Comparison of ENCODE assay signal across 31 cellular contexts in genomic region chr9:880725-881124, GRCh38. TPM values are rescaled to one million over a fixed set of nuclear protein-coding genes. Genes with fewer than 3 reads are reported as not detected.
A peak's percentile ranks its signal among the peaks of the same experiment; 100 is the strongest.
DNase-seq lines count a peak whose midpoint lies in the region; ATAC-seq and TF ChIP-seq lines count a peak whose summit lies in the region.
"Had no signal": no experiment of that assay in that cellular context is flagged by ENCODE, and none has a peak within 500 bp of the region (broad histone marks: within the 10 kb centered on the region; RNA-seq: fewer than 3 reads in every experiment).

No MANE protein-coding gene starts in this region.

- WGBS in H9 (ENCODE audit: extremely low coverage, insufficient read length, low lambda C conversion rate), result no CpG with 5 or more reads among the region's 7 CpGs

- peak; percentile 8 for DNase-seq in activated CD4-positive, alpha-beta T cell treated with anti-CD3 and anti-CD28 coated beads, Interleukin-2, amount 10 ng/mL, durations not matched to agents 7 days and 5 days
- DNase-seq in activated CD4-positive, alpha-beta T cell treated with anti-CD3 and anti-CD28 coated beads, Interleukin-2, amount 50 U/mL, for 4 hours, result no peak
- DNase-seq in activated naive CD8-positive, alpha-beta T cell treated with anti-CD3 and anti-CD28 coated beads, Interleukin-2, amount 50 U/mL, for 24 hours, result peak; percentile 14
- peak; percentile 8 for DNase-seq in stimulated activated CD8-positive, alpha-beta memory T cell treated with anti-CD3 and anti-CD28 coated beads, Interleukin-4, amount 100 ng/mL, for 24 hours (ENCODE audit: low read depth)
- DNase-seq in H9 (no peak), putamen (ENCODE audit: low spot score) (no peak)
- DNase-seq in effector memory CD4-positive, alpha-beta T cell, result no peak
- DNase-seq: activated B cell treated with CpG ODN at 0.5 μM for 24 hours; activated CD4-positive, alpha-beta memory T cell treated with anti-CD3 and anti-CD28 coated beads, Interleukin-2, amount 10 ng/mL, durations not matched to agents 7 days and 5 days; activated T-cell treated with anti-CD3 and anti-CD28 coated beads, Interleukin-2, amount 50 U/mL, for 48 hours; central memory CD4-positive, alpha-beta T cell; DND-41; KBM-7; left lung; MG63; NCI-H1417; NCI-H2029 treated with DMSO at 0.1 percent for 48 hours; NCI-H2227 treated with DMSO at 0.1 percent for 48 hours; T-cell had no signal

- H3K9ac ChIP-seq in H9 (ENCODE audit: extremely low read depth, insufficient read length, low read length), result no peak overlapping the region

- H3K14ac ChIP-seq in H9 (ENCODE audit: insufficient read depth, low read length), result no peak overlapping the region

- TF ChIP-seq CTCF in H9 (conservative IDR thresholded peaks at IDR 0.05), result no peak

- H4K91ac ChIP-seq in H9 (ENCODE audit: insufficient read length, low read depth, low read length), result no peak overlapping the region

- no peak overlapping the region for H3K27ac ChIP-seq in H9 (ENCODE audit: insufficient read length, low read depth, low read length)
- H3K27ac ChIP-seq in effector memory CD4-positive, alpha-beta T cell (ENCODE audit: insufficient read depth, low read length, poor library complexity, severe bottlenecking), result no peak overlapping the region
- H3K27ac ChIP-seq: left lung, prostate gland, tibial nerve had no signal

- H3K27me3 Mint-ChIP-seq in activated CD4-positive, alpha-beta T cell treated with anti-CD3 and anti-CD28 coated beads, Interleukin-2, amount 10 ng/mL, durations not matched to agents 7 days and 5 days, result peaks cover 15% of the 10 kb centered on the region
- H3K27me3 Mint-ChIP-seq in activated naive CD8-positive, alpha-beta T cell treated with anti-CD3 and anti-CD28 coated beads, Interleukin-2, amount 50 U/mL, for 24 hours, result peaks cover 54% of the 10 kb centered on the region
- peaks cover 70% of the 10 kb centered on the region for H3K27me3 Mint-ChIP-seq in H9 (ENCODE audit: low read depth)

- H3K4me1 ChIP-seq in H9 (ENCODE audit: insufficient read depth, low read length), result no peaks in the 10 kb centered on the region
- H3K4me1 ChIP-seq in effector memory CD4-positive, alpha-beta T cell (ENCODE audit: control insufficient read depth, insufficient read depth, low read length, poor library complexity, severe bottlenecking), result no peaks in the 10 kb centered on the region
- H3K4me1 ChIP-seq: left lung, prostate gland, tibial nerve had no signal

- no peak overlapping the region for H3K18ac ChIP-seq in H9 (ENCODE audit: insufficient read length, low read depth, low read length)

- H3K36me3 Mint-ChIP-seq in activated CD4-positive, alpha-beta T cell treated with anti-CD3 and anti-CD28 coated beads, Interleukin-2, amount 10 ng/mL, durations not matched to agents 7 days and 5 days (ENCODE audit: low read depth), result no peaks in the 10 kb centered on the region
- no peaks in the 10 kb centered on the region for H3K36me3 Mint-ChIP-seq in activated naive CD8-positive, alpha-beta T cell treated with anti-CD3 and anti-CD28 coated beads, Interleukin-2, amount 50 U/mL, for 24 hours (ENCODE audit: low read depth)
- no peaks in the 10 kb centered on the region for H3K36me3 Mint-ChIP-seq in H9 (ENCODE audit: insufficient read depth in 1 of 3, low read depth in 3 of 3)
- H3K36me3 Mint-ChIP-seq: activated naive CD4-positive, alpha-beta T cell treated with anti-CD3 and anti-CD28 coated beads, Interleukin-2, amount 50 U/mL, for 72 hours; CD4-positive, CD25-positive, alpha-beta regulatory T cell; T-cell had no signal

- H4K20me1 ChIP-seq in H9 (ENCODE audit: control insufficient read depth, insufficient read depth, insufficient read length), result no peaks in the 10 kb centered on the region

- H2BK20ac ChIP-seq in H9 (ENCODE audit: low read depth, low read length, poor library complexity, severe bottlenecking), result no peak overlapping the region

- H3K23me2 ChIP-seq in H9 (ENCODE audit: insufficient read length, low read depth, low read length, poor library complexity, severe bottlenecking), result no peaks in the 10 kb centered on the region

- no peak overlapping the region for H2BK5ac ChIP-seq in H9 (ENCODE audit: insufficient read length, low read length)

- ATAC-seq in HG03378 (IDR thresholded peaks at IDR 0.05; ENCODE audit: unreplicated experiment), result peak; percentile 56
- ATAC-seq in activated naive CD8-positive, alpha-beta T cell treated with anti-CD3 and anti-CD28 coated beads, Interleukin-2, amount 50 U/mL, for 24 hours, result peak; percentile 80
- ATAC-seq: left lung had no signal

- no peak overlapping the region for H4K5ac ChIP-seq in H9 (ENCODE audit: insufficient read length, low read depth, low read length)

- H3K4ac ChIP-seq in H9 (ENCODE audit: low read depth, low read length), result no peak overlapping the region

- no peaks in the 10 kb centered on the region for H3K36me3 ChIP-seq in effector memory CD4-positive, alpha-beta T cell (ENCODE audit: control insufficient read depth, insufficient read depth, low read length)
- H3K36me3 ChIP-seq: left lung, MG63, prostate gland, tibial nerve had no signal

- H3K9me3 Mint-ChIP-seq in activated CD4-positive, alpha-beta T cell treated with anti-CD3 and anti-CD28 coated beads, Interleukin-2, amount 10 ng/mL, durations not matched to agents 7 days and 5 days, result no peaks in the 10 kb centered on the region
- H3K9me3 Mint-ChIP-seq in activated naive CD8-positive, alpha-beta T cell treated with anti-CD3 and anti-CD28 coated beads, Interleukin-2, amount 50 U/mL, for 24 hours, result no peaks in the 10 kb centered on the region
- H3K9me3 Mint-ChIP-seq in H9, result no peaks in the 10 kb centered on the region
- H3K9me3 Mint-ChIP-seq: activated B cell treated with CpG ODN at 0.5 μM for 24 hours; activated CD4-positive, alpha-beta memory T cell treated with anti-CD3 and anti-CD28 coated beads, Interleukin-2, amount 10 ng/mL, durations not matched to agents 7 days and 5 days; activated naive CD4-positive, alpha-beta T cell treated with anti-CD3 and anti-CD28 coated beads, Interleukin-2, amount 50 U/mL, for 72 hours; T-cell had no signal

- H3K9me3 ChIP-seq in H9 (ENCODE audit: control insufficient read depth, low read depth, low read length), result no peaks in the 10 kb centered on the region
- H3K9me3 ChIP-seq in effector memory CD4-positive, alpha-beta T cell (ENCODE audit: control insufficient read depth, low read length), result no peaks in the 10 kb centered on the region
- H3K9me3 ChIP-seq: left lung, MG63, prostate gland had no signal

- no peak overlapping the region for H3K4me2 ChIP-seq in H9 (ENCODE audit: insufficient read depth, insufficient read length, low read length)

- peaks cover 8% of the 10 kb centered on the region for H3K4me1 Mint-ChIP-seq in activated CD4-positive, alpha-beta T cell treated with anti-CD3 and anti-CD28 coated beads, Interleukin-2, amount 10 ng/mL, durations not matched to agents 7 days and 5 days
- peaks cover 15% of the 10 kb centered on the region for H3K4me1 Mint-ChIP-seq in activated naive CD8-positive, alpha-beta T cell treated with anti-CD3 and anti-CD28 coated beads, Interleukin-2, amount 50 U/mL, for 24 hours
- H3K4me1 Mint-ChIP-seq in H9, result peaks cover 0 to 4% of the 10 kb centered on the region in 2 experiments; a peak in 1 of 4 replicates
- H3K4me1 Mint-ChIP-seq: activated B cell treated with CpG ODN at 0.5 μM for 24 hours; activated CD4-positive, alpha-beta memory T cell treated with anti-CD3 and anti-CD28 coated beads, Interleukin-2, amount 10 ng/mL, durations not matched to agents 7 days and 5 days; CD4-positive, CD25-positive, alpha-beta regulatory T cell had no signal

- no peak overlapping the region for H4K8ac ChIP-seq in H9 (replicated peaks; ENCODE audit: insufficient read length, low read depth, low read length)

- no peak overlapping the region for H3K27ac Mint-ChIP-seq in activated CD4-positive, alpha-beta T cell treated with anti-CD3 and anti-CD28 coated beads, Interleukin-2, amount 10 ng/mL, durations not matched to agents 7 days and 5 days
- no peak overlapping the region for H3K27ac Mint-ChIP-seq in activated naive CD8-positive, alpha-beta T cell treated with anti-CD3 and anti-CD28 coated beads, Interleukin-2, amount 50 U/mL, for 24 hours
- H3K27ac Mint-ChIP-seq in H9, result no peak overlapping the region
- H3K27ac Mint-ChIP-seq: activated B cell treated with CpG ODN at 0.5 μM for 24 hours; activated CD4-positive, alpha-beta memory T cell treated with anti-CD3 and anti-CD28 coated beads, Interleukin-2, amount 10 ng/mL, durations not matched to agents 7 days and 5 days; activated naive CD4-positive, alpha-beta T cell treated with anti-CD3 and anti-CD28 coated beads, Interleukin-2, amount 50 U/mL, for 72 hours; CD4-positive, CD25-positive, alpha-beta regulatory T cell; T-cell had no signal

- no peak overlapping the region for H2BK120ac ChIP-seq in H9 (ENCODE audit: low read depth, low read length, poor library complexity, severe bottlenecking)

- H3K56ac ChIP-seq in H9 (ENCODE audit: insufficient read length, low read depth, low read length), result no peak overlapping the region

- H2BK12ac ChIP-seq in H9 (ENCODE audit: insufficient read length, low read depth, low read length), result no peak overlapping the region

- no peaks in the 10 kb centered on the region for H3K79me1 ChIP-seq in H9 (ENCODE audit: insufficient read depth, low read depth, low read length, poor library complexity, severe bottlenecking)

- no peak overlapping the region for H3K23ac ChIP-seq in H9 (ENCODE audit: insufficient read length, low read depth, low read length)

- H3K79me2 ChIP-seq in H9 (ENCODE audit: insufficient read depth, low read length), result no peaks in the 10 kb centered on the region

- H3K27me3 ChIP-seq in H9 (ENCODE audit: insufficient read depth, low read length), result no peaks in the 10 kb centered on the region
- no peaks in the 10 kb centered on the region for H3K27me3 ChIP-seq in effector memory CD4-positive, alpha-beta T cell (replicated peaks; ENCODE audit: control insufficient read depth, insufficient read depth, low read length, poor library complexity, severe bottlenecking)
- H3K27me3 ChIP-seq: tibial nerve had no signal

- H3K4me3 ChIP-seq in effector memory CD4-positive, alpha-beta T cell (ENCODE audit: insufficient read depth, low read depth, low read length, poor library complexity, severe bottlenecking), result no peak overlapping the region
- H3K4me3 ChIP-seq: left lung, MG63, prostate gland, tibial nerve had no signal

- no peak overlapping the region for H3T11ph ChIP-seq in H9 (ENCODE audit: low read length)

- H2AFZ ChIP-seq in H9 (ENCODE audit: low read length), result no peak overlapping the region

- H3K4me3 Mint-ChIP-seq in activated CD4-positive, alpha-beta T cell treated with anti-CD3 and anti-CD28 coated beads, Interleukin-2, amount 10 ng/mL, durations not matched to agents 7 days and 5 days, result no peak overlapping the region
- no peak overlapping the region for H3K4me3 Mint-ChIP-seq in activated naive CD8-positive, alpha-beta T cell treated with anti-CD3 and anti-CD28 coated beads, Interleukin-2, amount 50 U/mL, for 24 hours
- H3K4me3 Mint-ChIP-seq in H9, result no peak overlapping the region
- H3K4me3 Mint-ChIP-seq: activated B cell treated with CpG ODN at 0.5 μM for 24 hours; activated CD4-positive, alpha-beta memory T cell treated with anti-CD3 and anti-CD28 coated beads, Interleukin-2, amount 10 ng/mL, durations not matched to agents 7 days and 5 days; T-cell had no signal

- no peak overlapping the region for H2BK15ac ChIP-seq in H9 (ENCODE audit: low read depth, low read length)

- CTCF ChIA-PET in activated CD4-positive, alpha-beta T cell treated with anti-CD3 and anti-CD28 coated beads, Interleukin-2, amount 10 ng/mL, durations not matched to agents 7 days and 5 days (lab: Charles Lee), result interaction anchor here (0.6 kb wide), 1 partner anchor 224 kb away, joined by 3 read pairs; no protein-coding TSS in a partner anchor

- no peak overlapping the region for H2AK5ac ChIP-seq in H9 (ENCODE audit: insufficient read length, low read length)

- POLR2A ChIA-PET in activated CD4-positive, alpha-beta T cell treated with anti-CD3 and anti-CD28 coated beads, Interleukin-2, amount 10 ng/mL, durations not matched to agents 7 days and 5 days (lab: Charles Lee), result no interaction called here

RNA-seq across cellular contexts. Expression of gene DMRT1, which starts 39.2 kb away (rescaled TPM):
- not detected for total RNA-seq in activated CD4-positive, alpha-beta T cell treated with anti-CD3 and anti-CD28 coated beads, Interleukin-2, amount 10 ng/mL, durations not matched to agents 7 days and 5 days
- total RNA-seq in H9 (2021), result not detected in 2 replicates
- total RNA-seq: activated B cell treated with CpG ODN at 0.5 μM for 24 hours; activated CD4-positive, alpha-beta memory T cell treated with anti-CD3 and anti-CD28 coated beads, Interleukin-2, amount 10 ng/mL, durations not matched to agents 7 days and 5 days; activated naive CD4-positive, alpha-beta T cell treated with anti-CD3 and anti-CD28 coated beads, Interleukin-2, amount 50 U/mL, for 72 hours; astrocyte; CD4-positive, CD25-positive, alpha-beta regulatory T cell; H1; HT1080; left lung; mesenteric fat pad; myocyte; RPMI7951; SK-MEL-5; T-cell; tibial nerve had no signal

Comparison
In these comparisons a context has a peak if more than half of its experiments do, and no peak if none do; other contexts are left out.
1. DNase-seq: peak in activated CD4-positive, alpha-beta T cell treated with anti-CD3 and anti-CD28 coated beads, Interleukin-2, amount 10 ng/mL, durations not matched to agents 7 days and 5 days (single experiment), activated naive CD8-positive, alpha-beta T cell treated with anti-CD3 and anti-CD28 coated beads, Interleukin-2, amount 50 U/mL, for 24 hours (single experiment) and stimulated activated CD8-positive, alpha-beta memory T cell treated with anti-CD3 and anti-CD28 coated beads, Interleukin-4, amount 100 ng/mL, for 24 hours (single experiment); none in activated CD4-positive, alpha-beta T cell treated with anti-CD3 and anti-CD28 coated beads, Interleukin-2, amount 50 U/mL, for 4 hours (0 of 2), H9 (single experiment), effector memory CD4-positive, alpha-beta T cell (0 of 3) and putamen (single experiment).